1 cellular context compared by ENCODE assay signal in genomic region chr2:45890819-45891218, GRCh38.
TF ChIP-seq lines count a peak whose summit lies in the region.

No MANE protein-coding gene starts in this region.

TF ChIP-seq in IMR-90, 13 proteins besides CTCF, POLR2A, EP300 and RAD21 (continued from another document):
- TF ChIP-seq RCOR1 (IDR thresholded peaks at IDR 0.05; ENCODE audit: insufficient replicate concordance, low read length) (no peak), MAFK (IDR thresholded peaks at IDR 0.05; ENCODE audit: low read depth, low read length) (no peak), NFE2L2 (IDR thresholded peaks at IDR 0.05; ENCODE audit: low read depth, low read length) (no peak), BHLHE40 (IDR thresholded peaks at IDR 0.05; ENCODE audit: low read depth, low read length) (no peak), MAZ (IDR thresholded peaks at IDR 0.05; ENCODE audit: borderline replicate concordance, low read depth, low read length) (no peak), RFX5 (IDR thresholded peaks at IDR 0.05; ENCODE audit: low read depth, low read length) (no peak)
